ENCODE assay signal across 12 cellular contexts in genomic region chr13:43044720-43045301, GRCh38. TPM values are rescaled to one million over a fixed set of nuclear protein-coding genes. Genes with fewer than 3 reads are reported as not detected.
DNase-seq lines count a peak whose midpoint lies in the region; ATAC-seq and TF ChIP-seq lines count a peak whose summit lies in the region.
"Had no signal": no experiment of that assay in that cellular context is flagged by ENCODE, and none has a peak within 500 bp of the region (broad histone marks: within the 10 kb centered on the region; RNA-seq: fewer than 3 reads in every experiment).

No MANE protein-coding gene starts in this region.

- H3K4me1 Mint-ChIP-seq in stimulated activated naive CD8-positive, alpha-beta T cell treated with anti-CD3 and anti-CD28 coated beads, Interleukin-15, Interleukin-2, amounts not matched to agents 100 ng/mL and 50 ng/mL, for 24 hours (ENCODE audit: low read depth) = peaks cover 71% of the 10 kb centered on the region
- peaks cover 61% of the 10 kb centered on the region for H3K4me1 Mint-ChIP-seq in activated T-helper 1 cell treated with anti-CD3 and anti-CD28 coated beads, Interleukin-12 subunit alpha, Interleukin-12 subunit beta, Interleukin-2, Interleukin-4 antibody, amounts not matched to agents 30 ng/mL and 10 ng/mL and 1 ng/mL, durations not matched to agents 14 hours and 24 hours and 36 hours (ENCODE audit: low read depth)
- H3K4me1 Mint-ChIP-seq in memory B cell = peaks cover 53% of the 10 kb centered on the region

- ATAC-seq in stimulated activated naive CD8-positive, alpha-beta T cell treated with anti-CD3 and anti-CD28 coated beads, Interleukin-15, Interleukin-2, amounts not matched to agents 100 U/mL and 50 U/mL, for 24 hours = no peak
- peak; percentile 22 for ATAC-seq in memory B cell (ENCODE audit: low read depth)
- no peak for ATAC-seq in GM18505 (IDR thresholded peaks at IDR 0.05; ENCODE audit: unreplicated experiment)

- intact Hi-C loops in activated T-helper 1 cell treated with anti-CD3 and anti-CD28 coated beads, Interleukin-12 subunit alpha, Interleukin-12 subunit beta, Interleukin-2, Interleukin-4 antibody, amounts not matched to agents 30 ng/mL and 10 ng/mL and 1 ng/mL, durations not matched to agents 14 hours and 24 hours and 36 hours (cut with micrococcal nuclease) = loop anchor here (1.0 to 10.0 kb wide), 5 partner anchors 10 to 770 kb away; partner anchors contain the start of gene AKAP11

- no peak overlapping the region for H3K4me3 Mint-ChIP-seq in stimulated activated naive CD8-positive, alpha-beta T cell treated with anti-CD3 and anti-CD28 coated beads, Interleukin-15, Interleukin-2, amounts not matched to agents 100 ng/mL and 50 ng/mL, for 24 hours
- peak overlapping the region; percentile 9 for H3K4me3 Mint-ChIP-seq in activated T-helper 1 cell treated with anti-CD3 and anti-CD28 coated beads, Interleukin-12 subunit alpha, Interleukin-12 subunit beta, Interleukin-2, Interleukin-4 antibody, amounts not matched to agents 30 ng/mL and 10 ng/mL and 1 ng/mL, durations not matched to agents 14 hours and 24 hours and 36 hours
- H3K4me3 Mint-ChIP-seq in memory B cell = peak overlapping the region; percentile 62

- no peaks in the 10 kb centered on the region for H3K36me3 Mint-ChIP-seq in stimulated activated naive CD8-positive, alpha-beta T cell treated with anti-CD3 and anti-CD28 coated beads, Interleukin-15, Interleukin-2, amounts not matched to agents 100 ng/mL and 50 ng/mL, for 24 hours (ENCODE audit: low read depth)
- peaks cover 38% of the 10 kb centered on the region for H3K36me3 Mint-ChIP-seq in activated T-helper 1 cell treated with anti-CD3 and anti-CD28 coated beads, Interleukin-12 subunit alpha, Interleukin-12 subunit beta, Interleukin-2, Interleukin-4 antibody, amounts not matched to agents 30 ng/mL and 10 ng/mL and 1 ng/mL, durations not matched to agents 14 hours and 24 hours and 36 hours (ENCODE audit: low read depth)
- peaks cover 10% of the 10 kb centered on the region for H3K36me3 Mint-ChIP-seq in memory B cell

- no peak for TF ChIP-seq POLR2A in GM18505 (IDR thresholded peaks at IDR 0.05; ENCODE audit: borderline replicate concordance, extremely low read depth, insufficient read depth, insufficient read length)

- H3K27ac Mint-ChIP-seq in stimulated activated naive CD8-positive, alpha-beta T cell treated with anti-CD3 and anti-CD28 coated beads, Interleukin-15, Interleukin-2, amounts not matched to agents 100 ng/mL and 50 ng/mL, for 24 hours = peak overlapping the region; percentile 59
- H3K27ac Mint-ChIP-seq in activated T-helper 1 cell treated with anti-CD3 and anti-CD28 coated beads, Interleukin-12 subunit alpha, Interleukin-12 subunit beta, Interleukin-2, Interleukin-4 antibody, amounts not matched to agents 30 ng/mL and 10 ng/mL and 1 ng/mL, durations not matched to agents 14 hours and 24 hours and 36 hours = peak overlapping the region; percentile 11
- peak overlapping the region; percentile 98 for H3K27ac Mint-ChIP-seq in memory B cell

- no peaks in the 10 kb centered on the region for H3K9me3 Mint-ChIP-seq in stimulated activated naive CD8-positive, alpha-beta T cell treated with anti-CD3 and anti-CD28 coated beads, Interleukin-15, Interleukin-2, amounts not matched to agents 100 ng/mL and 50 ng/mL, for 24 hours
- H3K9me3 Mint-ChIP-seq in activated T-helper 1 cell treated with anti-CD3 and anti-CD28 coated beads, Interleukin-12 subunit alpha, Interleukin-12 subunit beta, Interleukin-2, Interleukin-4 antibody, amounts not matched to agents 30 ng/mL and 10 ng/mL and 1 ng/mL, durations not matched to agents 14 hours and 24 hours and 36 hours = peaks cover 4% of the 10 kb centered on the region
- H3K9me3 Mint-ChIP-seq in memory B cell = peaks cover 1% of the 10 kb centered on the region

- DNase-seq in stimulated activated naive CD8-positive, alpha-beta T cell treated with anti-CD3 and anti-CD28 coated beads, Interleukin-15, Interleukin-2, amounts not matched to agents 100 U/mL and 50 U/mL, for 24 hours = no peak
- no peak for DNase-seq in activated T-helper 1 cell treated with anti-CD3 and anti-CD28 coated beads, Interleukin-12 subunit alpha, Interleukin-12 subunit beta, Interleukin-2, Interleukin-4 antibody, amounts not matched to agents 30 ng/mL and 10 ng/mL and 1 ng/mL, durations not matched to agents 14 hours and 24 hours and 36 hours (ENCODE audit: low spot score)
- no peak for DNase-seq in memory B cell (ENCODE audit: low spot score in 2 of 2)
- no peak for DNase-seq in NCI-H2107 treated with DMSO at 0.1 percent for 48 hours (lab: John Stamatoyannopoulos, UW; ENCODE audit: unreplicated experiment)
- no peak for DNase-seq in NCI-H82 treated with DMSO at 0.1 percent for 48 hours (lab: John Stamatoyannopoulos, UW; ENCODE audit: unreplicated experiment)
- no peak for DNase-seq in mucosa of gallbladder (ENCODE audit: low spot score)
- DNase-seq: activated CD8-positive, alpha-beta memory T cell treated with anti-CD3 and anti-CD28 coated beads, Interleukin-2, amount 50 U/mL, for 4 hours; COR-L47; NCI-H2227 treated with DMSO at 0.1 percent for 48 hours; SJCRH30 had no signal

- no peaks in the 10 kb centered on the region for H3K27me3 Mint-ChIP-seq in stimulated activated naive CD8-positive, alpha-beta T cell treated with anti-CD3 and anti-CD28 coated beads, Interleukin-15, Interleukin-2, amounts not matched to agents 100 ng/mL and 50 ng/mL, for 24 hours
- H3K27me3 Mint-ChIP-seq in activated T-helper 1 cell treated with anti-CD3 and anti-CD28 coated beads, Interleukin-12 subunit alpha, Interleukin-12 subunit beta, Interleukin-2, Interleukin-4 antibody, amounts not matched to agents 30 ng/mL and 10 ng/mL and 1 ng/mL, durations not matched to agents 14 hours and 24 hours and 36 hours (ENCODE audit: insufficient read depth) = no peaks in the 10 kb centered on the region
- H3K27me3 Mint-ChIP-seq in memory B cell = no peaks in the 10 kb centered on the region

RNA-seq across cellular contexts. Expression of gene DNAJC15, which starts 21.4 kb away (rescaled TPM):
- 18.5 and 20.5 TPM in 2 replicates for total RNA-seq in activated T-helper 1 cell treated with anti-CD3 and anti-CD28 coated beads, Interleukin-12 subunit alpha, Interleukin-12 subunit beta, Interleukin-2, Interleukin-4 antibody, amounts not matched to agents 30 ng/mL and 10 ng/mL and 1 ng/mL, durations not matched to agents 14 hours and 24 hours and 36 hours
- 17.6 TPM for total RNA-seq in mucosa of gallbladder

RNA-seq across cellular contexts. Expression of gene EPSTI1, which starts 52.8 kb away (rescaled TPM):
- 18.6 and 19.3 TPM in 2 replicates for total RNA-seq in activated T-helper 1 cell treated with anti-CD3 and anti-CD28 coated beads, Interleukin-12 subunit alpha, Interleukin-12 subunit beta, Interleukin-2, Interleukin-4 antibody, amounts not matched to agents 30 ng/mL and 10 ng/mL and 1 ng/mL, durations not matched to agents 14 hours and 24 hours and 36 hours
- 9.0 TPM for total RNA-seq in mucosa of gallbladder

Comparison
In these comparisons a context has a peak if more than half of its experiments do, and no peak if none do; other contexts are left out.
1. H3K27ac Mint-ChIP-seq: peak in every context shown above with its lines; median percentile 98 in memory B cell; 59 in stimulated activated naive CD8-positive, alpha-beta T cell treated with anti-CD3 and anti-CD28 coated beads, Interleukin-15, Interleukin-2, amounts not matched to agents 100 ng/mL and 50 ng/mL, for 24 hours; 11 in activated T-helper 1 cell treated with anti-CD3 and anti-CD28 coated beads, Interleukin-12 subunit alpha, Interleukin-12 subunit beta, Interleukin-2, Interleukin-4 antibody, amounts not matched to agents 30 ng/mL and 10 ng/mL and 1 ng/mL, durations not matched to agents 14 hours and 24 hours and 36 hours.